8 cellular contexts compared by ENCODE assay signal in the genomic region with DNA sequence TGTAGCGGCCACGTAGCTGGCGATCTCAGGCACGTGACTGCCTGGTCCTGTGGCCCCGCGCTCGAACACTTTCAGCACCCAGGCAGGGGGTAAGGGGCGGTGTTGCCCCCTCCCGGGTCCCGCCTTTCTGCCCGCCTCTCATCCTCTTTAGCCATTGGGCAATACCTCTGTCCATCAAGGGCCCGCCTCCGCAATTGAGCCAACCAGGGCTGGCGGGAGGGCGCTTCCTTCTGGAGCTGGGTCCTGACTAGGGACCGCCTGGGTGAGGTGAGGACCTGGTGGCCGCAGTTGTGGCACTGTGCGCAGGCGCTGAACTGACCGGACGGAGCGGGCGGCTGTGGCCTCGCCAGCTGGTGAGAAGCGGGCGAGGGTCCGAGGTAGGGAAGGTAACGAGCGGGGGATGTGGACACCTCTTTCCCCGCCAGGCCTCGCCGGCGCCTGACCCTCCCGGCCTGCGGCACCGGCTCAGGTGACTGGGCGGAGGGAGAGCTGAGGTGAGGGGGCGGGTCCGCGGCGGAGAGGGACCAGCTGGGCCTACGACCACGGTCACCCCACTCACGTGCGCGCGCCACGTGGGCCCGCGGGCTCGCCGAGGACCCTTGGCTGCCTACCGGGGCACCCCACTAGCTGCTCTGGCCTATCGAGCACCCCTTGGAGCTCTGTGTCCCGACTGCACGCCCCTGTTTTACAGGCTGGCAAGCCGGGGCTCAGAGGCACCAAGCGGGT. TPM values are rescaled to one million over a fixed set of nuclear protein-coding genes. Genes with fewer than 3 reads are reported as not detected.
A peak's percentile ranks its signal among the peaks of the same experiment; 100 is the strongest.
DNase-seq lines count a peak whose midpoint lies in the region; ATAC-seq and TF ChIP-seq lines count a peak whose summit lies in the region.

A gene with protein sequence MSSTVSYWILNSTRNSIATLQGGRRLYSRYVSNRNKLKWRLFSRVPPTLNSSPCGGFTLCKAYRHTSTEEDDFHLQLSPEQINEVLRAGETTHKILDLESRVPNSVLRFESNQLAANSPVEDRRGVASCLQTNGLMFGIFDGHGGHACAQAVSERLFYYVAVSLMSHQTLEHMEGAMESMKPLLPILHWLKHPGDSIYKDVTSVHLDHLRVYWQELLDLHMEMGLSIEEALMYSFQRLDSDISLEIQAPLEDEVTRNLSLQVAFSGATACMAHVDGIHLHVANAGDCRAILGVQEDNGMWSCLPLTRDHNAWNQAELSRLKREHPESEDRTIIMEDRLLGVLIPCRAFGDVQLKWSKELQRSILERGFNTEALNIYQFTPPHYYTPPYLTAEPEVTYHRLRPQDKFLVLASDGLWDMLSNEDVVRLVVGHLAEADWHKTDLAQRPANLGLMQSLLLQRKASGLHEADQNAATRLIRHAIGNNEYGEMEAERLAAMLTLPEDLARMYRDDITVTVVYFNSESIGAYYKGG (plus strand): TSS at position 228 of the 726 bp plus-strand sequence. CDS start 3,770 bp downstream, outside the sequence.

- no peaks in the 10 kb centered on the region for H3K9me3 ChIP-seq in spleen

- peak in 2 of 11 experiments; percentile 13 to 27 for TF ChIP-seq CTCF in spleen (IDR thresholded peaks at IDR 0.05 in 8 of 11, conservative IDR thresholded peaks at IDR 0.05 in 3 of 11)

- H3K27ac ChIP-seq in spleen, result peak within 1 kb of the TSS in 6 of 8 donors; percentile 16 to 84 (median 72)

- no peak for TF ChIP-seq POLR2A in spleen (IDR thresholded peaks at IDR 0.05)

- H3K27me3 ChIP-seq in spleen (replicated peaks in 1 of 7), result no peaks in the 10 kb centered on the region

- peaks cover 3 to 43% (median 26%) of the 10 kb centered on the region in 6 donors for H3K4me1 ChIP-seq in spleen

- intact Hi-C loops in spleen (cut with DNase I; ENCODE audit: low total_unique reads), result no loop called here

- DNase-seq in AG08396 (ENCODE audit: low spot score) (peak; percentile 95), NCI-H2227 (lab: John Stamatoyannopoulos, UW; ENCODE audit: unreplicated experiment) (peak; percentile 95), inferior parietal cortex (ENCODE audit: extremely low spot score) (peak; percentile 96), spleen (peak; percentile 96)
- peak; percentile 75 to 89 (median 77) for DNase-seq in activated CD4-positive, CD25-positive, alpha-beta regulatory T cell (lab: John Stamatoyannopoulos, UW)
- peak; percentile 87 for DNase-seq in central memory CD4-positive, alpha-beta T cell

- ATAC-seq in GM18909 (IDR thresholded peaks at IDR 0.05; ENCODE audit: poor library complexity, unreplicated experiment), result peak; percentile 94
- peak; percentile 92 for ATAC-seq in HG03159 (IDR thresholded peaks at IDR 0.05; ENCODE audit: unreplicated experiment)

- 0 to 1% (median 0%) methylated on average over 41 to 58 of the region's 58 CpGs for WGBS in spleen, 5 donors

- peaks cover 0 to 16% (median 14%) of the 10 kb centered on the region in 6 donors for H3K36me3 ChIP-seq in spleen

- H3K4me3 ChIP-seq in spleen, result peak within 1 kb of the TSS; percentile 76 to 99 (median 90)

RNA-seq across cellular contexts. Expression of the gene that starts here (rescaled TPM):
- total RNA-seq in spleen, result 1 to 10 TPM; 3.8 to 9.6 (median 7.3) TPM
- 1 to 10 TPM; 1.0 to 1.5 (median 1.1) TPM for polyA plus RNA-seq in spleen

Comparison
In these comparisons a context has a peak if more than half of its experiments do, and no peak if none do; other contexts are left out.
1. Peak in every context shown above with its lines: DNase-seq, ATAC-seq, H3K4me3 ChIP-seq and H3K27ac ChIP-seq.